27 cellular contexts compared by ENCODE assay signal in genomic region chr3:101169516-101169915, GRCh38.
"Had no signal": no experiment of that assay in that cellular context is flagged by ENCODE, and none has a peak within 500 bp of the region (broad histone marks: within the 10 kb centered on the region; RNA-seq: fewer than 3 reads in every experiment).

No MANE protein-coding gene starts in this region.

- H3K4me1 Mint-ChIP-seq: activated B cell treated with CpG ODN at 0.5 μM for 24 hours, immature natural killer cell, natural killer cell, neural progenitor cell had no signal

- H3K36me3 Mint-ChIP-seq: immature natural killer cell, mesothelial cell of epicardium, natural killer cell, neural progenitor cell, type B pancreatic cell had no signal

- H3K9ac ChIP-seq: neural progenitor cell, parathyroid adenoma had no signal

- H3K27me3 ChIP-seq: breast epithelium, gastrocnemius medialis, neural progenitor cell, spleen, vagina had no signal

- ATAC-seq: gastrocnemius medialis, natural killer cell, psoas muscle, right cardiac atrium had no signal

- H3K4me2 ChIP-seq: neural progenitor cell had no signal

- H3K79me2 ChIP-seq: parathyroid adenoma had no signal

- H2AFZ ChIP-seq: neural progenitor cell, parathyroid adenoma had no signal

- H3K27ac ChIP-seq: breast epithelium, gastrocnemius medialis, neural progenitor cell, parathyroid adenoma, psoas muscle, SK-N-MC, spleen, vagina had no signal

- H3K4me3 Mint-ChIP-seq: activated B cell treated with CpG ODN at 0.5 μM for 24 hours, endodermal cell, immature natural killer cell, mesothelial cell of epicardium, natural killer cell, neural progenitor cell, type B pancreatic cell had no signal

- H3K4me3 ChIP-seq: breast epithelium, gastrocnemius medialis, neural progenitor cell, psoas muscle, SK-N-MC, spleen, thoracic aorta, vagina had no signal

- H3K9me3 ChIP-seq: breast epithelium, gastrocnemius medialis, psoas muscle, spleen, thoracic aorta, vagina had no signal

- H3K9me3 Mint-ChIP-seq: activated B cell treated with CpG ODN at 0.5 μM for 24 hours, neural progenitor cell, type B pancreatic cell had no signal

- H3K4me1 ChIP-seq: breast epithelium, neural progenitor cell, parathyroid adenoma, psoas muscle, spleen had no signal

- H3K27me3 Mint-ChIP-seq: type B pancreatic cell had no signal

- DNase-seq: activated B cell treated with CpG ODN at 0.5 μM for 24 hours; activated CD4-positive, alpha-beta T cell treated with anti-CD3 and anti-CD28 coated beads for 4 hours; activated CD4-positive, alpha-beta T cell treated with anti-CD3 and anti-CD28 coated beads, Interleukin-2, amount 50 U/mL, for 48 hours; activated CD8-positive, alpha-beta memory T cell treated with anti-CD3 and anti-CD28 coated beads for 24 hours; activated gamma-delta T cell treated with Interleukin-2 at 50 U/mL for 16 hours; activated naive CD4-positive, alpha-beta T cell treated with anti-CD3 and anti-CD28 coated beads, Interleukin-2, amount 50 U/mL, for 16 hours; central memory CD4-positive, alpha-beta T cell; endodermal cell; gastrocnemius medialis; head of caudate nucleus; hippocampal formation; immature natural killer cell; kidney; natural killer cell; occipital lobe; psoas muscle; right cardiac atrium; spleen; stimulated activated naive CD4-positive, alpha-beta T cell had no signal

- H3K36me3 ChIP-seq: breast epithelium, gastrocnemius medialis, neural progenitor cell, spleen, thoracic aorta, vagina had no signal

- H3K27ac Mint-ChIP-seq: activated B cell treated with CpG ODN at 0.5 μM for 24 hours, endodermal cell, immature natural killer cell, mesothelial cell of epicardium, natural killer cell, neural progenitor cell, type B pancreatic cell had no signal
